8 cellular contexts compared by ENCODE assay signal in the genomic region with DNA sequence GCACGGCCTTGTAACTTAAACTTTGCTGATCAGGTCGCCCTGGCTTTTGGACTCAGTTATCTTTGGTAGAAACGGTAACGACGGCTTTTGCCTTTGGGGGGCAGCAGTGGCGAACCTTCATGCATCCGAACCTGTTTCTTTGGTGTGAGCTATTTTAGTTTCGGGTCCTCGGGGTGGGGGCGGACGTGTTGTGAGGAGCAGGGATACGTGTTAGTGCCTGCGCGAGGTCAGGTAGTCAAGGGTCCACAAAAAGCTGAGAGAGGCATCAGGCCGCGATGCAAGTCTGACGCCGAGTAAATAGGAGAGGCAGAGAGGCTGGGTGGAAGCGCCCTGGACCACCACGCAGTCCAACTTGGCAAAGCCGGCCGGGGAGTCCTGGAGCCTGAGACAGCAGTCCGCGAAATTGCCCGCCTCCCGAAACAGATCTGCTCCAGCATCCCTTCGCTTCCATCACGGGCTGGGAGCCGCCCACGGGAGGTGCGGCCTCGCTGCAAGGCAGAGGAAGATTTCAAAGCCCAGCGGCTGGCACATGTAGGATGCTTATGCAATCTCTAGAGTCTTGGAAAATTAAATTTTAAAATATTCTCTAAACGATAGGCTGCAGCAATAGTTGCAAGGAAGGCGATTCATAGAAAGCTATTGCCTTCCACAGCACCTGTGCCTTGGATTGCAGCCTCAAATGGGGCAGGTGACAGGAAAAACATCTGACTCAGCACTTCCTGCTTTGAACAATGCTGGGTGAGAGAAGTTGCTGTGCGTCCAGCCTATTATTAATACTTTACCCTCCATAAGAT. TPM values are rescaled to one million over a fixed set of nuclear protein-coding genes. Genes with fewer than 3 reads are reported as not detected.
DNase-seq lines count a peak whose midpoint lies in the region; ATAC-seq and TF ChIP-seq lines count a peak whose summit lies in the region.

No MANE protein-coding gene starts in this region.

- H3K4me3 ChIP-seq in AG04450 (ENCODE audit: low read depth, low read length), result peak overlapping the region; percentile 81
- peak overlapping the region; percentile 38 to 56 for H3K4me3 ChIP-seq in left lung

- peak; percentile 55 for DNase-seq in AG04450 (ENCODE audit: low read depth, low spot score)
- DNase-seq in NCI-H2227 treated with DMSO at 0.1 percent for 48 hours (lab: John Stamatoyannopoulos, UW), result peak; percentile 85
- DNase-seq in activated CD4-positive, alpha-beta T cell treated with anti-CD3 and anti-CD28 coated beads for 48 hours, result peak; percentile 87
- DNase-seq in dedifferentiated amniotic fluid mesenchymal stem cell (ENCODE audit: extremely low spot score), result peak; percentile 70
- DNase-seq in left lung, result peak; percentile 75 to 90
- DNase-seq in stimulated activated CD4-positive, alpha-beta T cell treated with anti-CD3 and anti-CD28 coated beads, Interleukin-2, amount 100 ng/mL, for 48 hours, result peak; percentile 64 to 70

- peak; percentile 73 for TF ChIP-seq CTCF in AG04450 (IDR thresholded peaks at IDR 0.05; ENCODE audit: low read depth, low read length)
- TF ChIP-seq CTCF in left lung (IDR thresholded peaks at IDR 0.05), result peak; percentile 39 to 50

- H3K27ac ChIP-seq in AG04450 (ENCODE audit: low read depth, low read length) (peak overlapping the region; percentile 79), left lung (peak overlapping the region; percentile 53 to 62)

- CTCF ChIA-PET in AG04450 (lab: Charles Lee), result interaction anchor here (0.6 to 6.2 kb wide), 35 partner anchors 8 to 274 kb away, joined by 3 to 72 read pairs (median 4); a partner anchor contains a TSS

- intact Hi-C loops in left lung (cut with DNase I), result loop anchor here in 1 of 2 donors (5.0 kb wide), 1 partner anchor 255 kb away; a partner anchor contains a TSS

- ATAC-seq in GM18867 (IDR thresholded peaks at IDR 0.05; ENCODE audit: unreplicated experiment) (peak; percentile 48), HG03097 (IDR thresholded peaks at IDR 0.05; ENCODE audit: low FRiP score, unreplicated experiment) (peak; percentile 39), left lung (peak; percentile 35)

- H3K36me3 ChIP-seq in left lung, result no peaks in the 10 kb centered on the region

- H3K27me3 ChIP-seq in AG04450 (ENCODE audit: control insufficient read depth, insufficient read depth, low read length), result no peaks in the 10 kb centered on the region
- H3K27me3 ChIP-seq in left lung, result no peaks in the 10 kb centered on the region

- H3K4me1 ChIP-seq in left lung, result peaks cover 0 to 29% of the 10 kb centered on the region in 2 donors

- POLR2A ChIA-PET in AG04450 (lab: Yijun Ruan, JAX), result interaction anchor here (1.0 kb wide), 1 partner anchor 253 kb away, joined by 3 read pairs; a partner anchor contains a TSS

- H3K9me3 ChIP-seq in AG04450 (ENCODE audit: control insufficient read depth, insufficient read depth, low read length) (no peaks in the 10 kb centered on the region; the same call in 1 of the 2 replicates), left lung (no peaks in the 10 kb centered on the region)

RNA-seq across cellular contexts. Expression of a gene that starts 4.6 kb away (rescaled TPM):
- polyA plus RNA-seq in AG04450 (2011; rRNA removed), result 40.9 and 49.8 TPM in 2 replicates
- polyA minus RNA-seq in AG04450 (2011; rRNA and poly(A)+ RNA removed), result 34.7 and 49.4 TPM in 2 replicates
- 10 to 100 TPM; 43.6 to 48.1 TPM for total RNA-seq in left lung

Comparison
In these comparisons a context has a peak if more than half of its experiments do, and no peak if none do; other contexts are left out.
1. Peak in every context shown above with its lines: DNase-seq, ATAC-seq, H3K4me3 ChIP-seq and H3K27ac ChIP-seq.